In the genomic region with DNA sequence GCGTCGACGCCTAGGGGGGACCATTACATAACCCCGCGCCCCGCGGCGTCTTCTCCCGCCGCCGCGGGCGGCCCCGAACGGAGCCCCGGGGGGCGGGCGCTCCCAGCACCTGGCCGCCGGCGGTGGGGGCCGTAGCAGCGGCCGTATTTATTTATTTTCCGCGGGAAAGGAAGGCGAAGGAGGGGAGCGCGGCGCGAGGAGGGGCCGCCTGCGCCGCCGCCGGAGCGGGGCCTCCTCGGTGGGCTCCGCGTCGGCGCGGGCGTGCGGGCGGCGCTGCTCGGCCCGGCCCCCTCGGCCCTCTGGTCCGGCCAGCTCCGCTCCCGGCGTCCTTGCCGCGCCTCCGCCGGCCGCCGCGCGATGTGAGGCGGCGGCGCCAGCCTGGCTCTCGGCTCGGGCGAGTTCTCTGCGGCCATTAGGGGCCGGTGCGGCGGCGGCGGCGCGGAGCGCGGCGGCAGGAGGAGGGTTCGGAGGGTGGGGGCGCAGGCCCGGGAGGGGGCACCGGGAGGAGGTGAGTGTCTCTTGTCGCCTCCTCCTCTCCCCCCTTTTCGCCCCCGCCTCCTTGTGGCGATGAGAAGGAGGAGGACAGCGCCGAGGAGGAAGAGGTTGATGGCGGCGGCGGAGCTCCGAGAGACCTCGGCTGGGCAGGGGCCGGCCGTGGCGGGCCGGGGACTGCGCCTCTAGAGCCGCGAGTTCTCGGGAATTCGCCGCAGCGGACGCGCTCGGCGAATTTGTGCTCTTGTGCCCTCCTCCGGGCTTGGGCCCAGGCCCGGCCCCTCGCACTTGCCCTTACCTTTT, we compare ENCODE assay signal across 1 cellular context.
A peak's percentile ranks its signal among the peaks of the same experiment; 100 is the strongest.
TF ChIP-seq lines count a peak whose summit lies in the region.

A gene (plus strand): TSS at position 570 of the 795 bp plus-strand sequence. CDS start 413 bp downstream, outside the sequence.

TF ChIP-seq in HepG2, 621 proteins besides CTCF, POLR2A, EP300 and RAD21 (continued from another document and continues in another):
- TF ChIP-seq, protein P1, sequence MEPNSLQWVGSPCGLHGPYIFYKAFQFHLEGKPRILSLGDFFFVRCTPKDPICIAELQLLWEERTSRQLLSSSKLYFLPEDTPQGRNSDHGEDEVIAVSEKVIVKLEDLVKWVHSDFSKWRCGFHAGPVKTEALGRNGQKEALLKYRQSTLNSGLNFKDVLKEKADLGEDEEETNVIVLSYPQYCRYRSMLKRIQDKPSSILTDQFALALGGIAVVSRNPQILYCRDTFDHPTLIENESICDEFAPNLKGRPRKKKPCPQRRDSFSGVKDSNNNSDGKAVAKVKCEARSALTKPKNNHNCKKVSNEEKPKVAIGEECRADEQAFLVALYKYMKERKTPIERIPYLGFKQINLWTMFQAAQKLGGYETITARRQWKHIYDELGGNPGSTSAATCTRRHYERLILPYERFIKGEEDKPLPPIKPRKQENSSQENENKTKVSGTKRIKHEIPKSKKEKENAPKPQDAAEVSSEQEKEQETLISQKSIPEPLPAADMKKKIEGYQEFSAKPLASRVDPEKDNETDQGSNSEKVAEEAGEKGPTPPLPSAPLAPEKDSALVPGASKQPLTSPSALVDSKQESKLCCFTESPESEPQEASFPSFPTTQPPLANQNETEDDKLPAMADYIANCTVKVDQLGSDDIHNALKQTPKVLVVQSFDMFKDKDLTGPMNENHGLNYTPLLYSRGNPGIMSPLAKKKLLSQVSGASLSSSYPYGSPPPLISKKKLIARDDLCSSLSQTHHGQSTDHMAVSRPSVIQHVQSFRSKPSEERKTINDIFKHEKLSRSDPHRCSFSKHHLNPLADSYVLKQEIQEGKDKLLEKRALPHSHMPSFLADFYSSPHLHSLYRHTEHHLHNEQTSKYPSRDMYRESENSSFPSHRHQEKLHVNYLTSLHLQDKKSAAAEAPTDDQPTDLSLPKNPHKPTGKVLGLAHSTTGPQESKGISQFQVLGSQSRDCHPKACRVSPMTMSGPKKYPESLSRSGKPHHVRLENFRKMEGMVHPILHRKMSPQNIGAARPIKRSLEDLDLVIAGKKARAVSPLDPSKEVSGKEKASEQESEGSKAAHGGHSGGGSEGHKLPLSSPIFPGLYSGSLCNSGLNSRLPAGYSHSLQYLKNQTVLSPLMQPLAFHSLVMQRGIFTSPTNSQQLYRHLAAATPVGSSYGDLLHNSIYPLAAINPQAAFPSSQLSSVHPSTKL (CRISPR knock-in tag; IDR thresholded peaks at IDR 0.05), result no peak
- no peak for TF ChIP-seq ZNF670 (CRISPR knock-in tag; IDR thresholded peaks at IDR 0.05; ENCODE audit: borderline replicate concordance)
- no peak for TF ChIP-seq NFIC (IDR thresholded peaks at IDR 0.05; ENCODE audit: low read length)
- TF ChIP-seq, protein P2, sequence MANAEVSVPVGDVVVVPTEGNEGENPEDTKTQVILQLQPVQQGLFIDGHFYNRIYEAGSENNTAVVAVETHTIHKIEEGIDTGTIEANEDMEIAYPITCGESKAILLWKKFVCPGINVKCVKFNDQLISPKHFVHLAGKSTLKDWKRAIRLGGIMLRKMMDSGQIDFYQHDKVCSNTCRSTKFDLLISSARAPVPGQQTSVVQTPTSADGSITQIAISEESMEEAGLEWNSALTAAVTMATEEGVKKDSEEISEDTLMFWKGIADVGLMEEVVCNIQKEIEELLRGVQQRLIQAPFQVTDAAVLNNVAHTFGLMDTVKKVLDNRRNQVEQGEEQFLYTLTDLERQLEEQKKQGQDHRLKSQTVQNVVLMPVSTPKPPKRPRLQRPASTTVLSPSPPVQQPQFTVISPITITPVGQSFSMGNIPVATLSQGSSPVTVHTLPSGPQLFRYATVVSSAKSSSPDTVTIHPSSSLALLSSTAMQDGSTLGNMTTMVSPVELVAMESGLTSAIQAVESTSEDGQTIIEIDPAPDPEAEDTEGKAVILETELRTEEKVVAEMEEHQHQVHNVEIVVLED (CRISPR knock-in tag; IDR thresholded peaks at IDR 0.05; ENCODE audit: borderline replicate concordance), result no peak
- TF ChIP-seq, protein P3, sequence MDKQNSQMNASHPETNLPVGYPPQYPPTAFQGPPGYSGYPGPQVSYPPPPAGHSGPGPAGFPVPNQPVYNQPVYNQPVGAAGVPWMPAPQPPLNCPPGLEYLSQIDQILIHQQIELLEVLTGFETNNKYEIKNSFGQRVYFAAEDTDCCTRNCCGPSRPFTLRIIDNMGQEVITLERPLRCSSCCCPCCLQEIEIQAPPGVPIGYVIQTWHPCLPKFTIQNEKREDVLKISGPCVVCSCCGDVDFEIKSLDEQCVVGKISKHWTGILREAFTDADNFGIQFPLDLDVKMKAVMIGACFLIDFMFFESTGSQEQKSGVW (CRISPR knock-in tag; IDR thresholded peaks at IDR 0.05; ENCODE audit: borderline replicate concordance), result no peak
- no peak for TF ChIP-seq YEATS2 (CRISPR knock-in tag; IDR thresholded peaks at IDR 0.05; ENCODE audit: borderline replicate concordance)
- TF ChIP-seq ZFY (CRISPR knock-in tag; IDR thresholded peaks at IDR 0.05), result peak; percentile 51
- TF ChIP-seq, protein P4, sequence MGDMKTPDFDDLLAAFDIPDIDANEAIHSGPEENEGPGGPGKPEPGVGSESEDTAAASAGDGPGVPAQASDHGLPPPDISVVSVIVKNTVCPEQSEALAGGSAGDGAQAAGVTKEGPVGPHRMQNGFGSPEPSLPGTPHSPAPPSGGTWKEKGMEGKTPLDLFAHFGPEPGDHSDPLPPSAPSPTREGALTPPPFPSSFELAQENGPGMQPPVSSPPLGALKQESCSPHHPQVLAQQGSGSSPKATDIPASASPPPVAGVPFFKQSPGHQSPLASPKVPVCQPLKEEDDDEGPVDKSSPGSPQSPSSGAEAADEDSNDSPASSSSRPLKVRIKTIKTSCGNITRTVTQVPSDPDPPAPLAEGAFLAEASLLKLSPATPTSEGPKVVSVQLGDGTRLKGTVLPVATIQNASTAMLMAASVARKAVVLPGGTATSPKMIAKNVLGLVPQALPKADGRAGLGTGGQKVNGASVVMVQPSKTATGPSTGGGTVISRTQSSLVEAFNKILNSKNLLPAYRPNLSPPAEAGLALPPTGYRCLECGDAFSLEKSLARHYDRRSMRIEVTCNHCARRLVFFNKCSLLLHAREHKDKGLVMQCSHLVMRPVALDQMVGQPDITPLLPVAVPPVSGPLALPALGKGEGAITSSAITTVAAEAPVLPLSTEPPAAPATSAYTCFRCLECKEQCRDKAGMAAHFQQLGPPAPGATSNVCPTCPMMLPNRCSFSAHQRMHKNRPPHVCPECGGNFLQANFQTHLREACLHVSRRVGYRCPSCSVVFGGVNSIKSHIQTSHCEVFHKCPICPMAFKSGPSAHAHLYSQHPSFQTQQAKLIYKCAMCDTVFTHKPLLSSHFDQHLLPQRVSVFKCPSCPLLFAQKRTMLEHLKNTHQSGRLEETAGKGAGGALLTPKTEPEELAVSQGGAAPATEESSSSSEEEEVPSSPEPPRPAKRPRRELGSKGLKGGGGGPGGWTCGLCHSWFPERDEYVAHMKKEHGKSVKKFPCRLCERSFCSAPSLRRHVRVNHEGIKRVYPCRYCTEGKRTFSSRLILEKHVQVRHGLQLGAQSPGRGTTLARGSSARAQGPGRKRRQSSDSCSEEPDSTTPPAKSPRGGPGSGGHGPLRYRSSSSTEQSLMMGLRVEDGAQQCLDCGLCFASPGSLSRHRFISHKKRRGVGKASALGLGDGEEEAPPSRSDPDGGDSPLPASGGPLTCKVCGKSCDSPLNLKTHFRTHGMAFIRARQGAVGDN (CRISPR knock-in tag; IDR thresholded peaks at IDR 0.05), result no peak; the same call in 1 of the 2 replicates
- no peak for TF ChIP-seq ZNF629 (CRISPR knock-in tag; conservative IDR thresholded peaks at IDR 0.05)
- TF ChIP-seq, protein P5, sequence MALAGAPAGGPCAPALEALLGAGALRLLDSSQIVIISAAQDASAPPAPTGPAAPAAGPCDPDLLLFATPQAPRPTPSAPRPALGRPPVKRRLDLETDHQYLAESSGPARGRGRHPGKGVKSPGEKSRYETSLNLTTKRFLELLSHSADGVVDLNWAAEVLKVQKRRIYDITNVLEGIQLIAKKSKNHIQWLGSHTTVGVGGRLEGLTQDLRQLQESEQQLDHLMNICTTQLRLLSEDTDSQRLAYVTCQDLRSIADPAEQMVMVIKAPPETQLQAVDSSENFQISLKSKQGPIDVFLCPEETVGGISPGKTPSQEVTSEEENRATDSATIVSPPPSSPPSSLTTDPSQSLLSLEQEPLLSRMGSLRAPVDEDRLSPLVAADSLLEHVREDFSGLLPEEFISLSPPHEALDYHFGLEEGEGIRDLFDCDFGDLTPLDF (CRISPR knock-in tag; IDR thresholded peaks at IDR 0.05), result no peak
- no peak for TF ChIP-seq MEF2D (CRISPR knock-in tag; IDR thresholded peaks at IDR 0.05)
- TF ChIP-seq MED1 (CRISPR knock-in tag; IDR thresholded peaks at IDR 0.05), result no peak
- TF ChIP-seq SOX13 (IDR thresholded peaks at IDR 0.05), result no peak
- no peak for TF ChIP-seq SOX13 (CRISPR knock-in tag; conservative IDR thresholded peaks at IDR 0.05 in 1 of 2, IDR thresholded peaks at IDR 0.05 in 1 of 2)
- no peak for TF ChIP-seq IKZF4 (CRISPR knock-in tag; IDR thresholded peaks at IDR 0.05; ENCODE audit: borderline replicate concordance, low read depth, not compliant biosample characterization)
- TF ChIP-seq, protein P6, sequence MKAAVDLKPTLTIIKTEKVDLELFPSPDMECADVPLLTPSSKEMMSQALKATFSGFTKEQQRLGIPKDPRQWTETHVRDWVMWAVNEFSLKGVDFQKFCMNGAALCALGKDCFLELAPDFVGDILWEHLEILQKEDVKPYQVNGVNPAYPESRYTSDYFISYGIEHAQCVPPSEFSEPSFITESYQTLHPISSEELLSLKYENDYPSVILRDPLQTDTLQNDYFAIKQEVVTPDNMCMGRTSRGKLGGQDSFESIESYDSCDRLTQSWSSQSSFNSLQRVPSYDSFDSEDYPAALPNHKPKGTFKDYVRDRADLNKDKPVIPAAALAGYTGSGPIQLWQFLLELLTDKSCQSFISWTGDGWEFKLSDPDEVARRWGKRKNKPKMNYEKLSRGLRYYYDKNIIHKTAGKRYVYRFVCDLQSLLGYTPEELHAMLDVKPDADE (CRISPR knock-in tag; IDR thresholded peaks at IDR 0.05), result peak; percentile 37; the same call in 1 of the 2 replicates
- no peak for TF ChIP-seq DMAP1 (CRISPR knock-in tag; IDR thresholded peaks at IDR 0.05)
- TF ChIP-seq SCMH1 (CRISPR knock-in tag; IDR thresholded peaks at IDR 0.05; ENCODE audit: borderline replicate concordance), result no peak
- TF ChIP-seq ZBTB21 (CRISPR knock-in tag; IDR thresholded peaks at IDR 0.05), result no peak
- TF ChIP-seq, protein P7, sequence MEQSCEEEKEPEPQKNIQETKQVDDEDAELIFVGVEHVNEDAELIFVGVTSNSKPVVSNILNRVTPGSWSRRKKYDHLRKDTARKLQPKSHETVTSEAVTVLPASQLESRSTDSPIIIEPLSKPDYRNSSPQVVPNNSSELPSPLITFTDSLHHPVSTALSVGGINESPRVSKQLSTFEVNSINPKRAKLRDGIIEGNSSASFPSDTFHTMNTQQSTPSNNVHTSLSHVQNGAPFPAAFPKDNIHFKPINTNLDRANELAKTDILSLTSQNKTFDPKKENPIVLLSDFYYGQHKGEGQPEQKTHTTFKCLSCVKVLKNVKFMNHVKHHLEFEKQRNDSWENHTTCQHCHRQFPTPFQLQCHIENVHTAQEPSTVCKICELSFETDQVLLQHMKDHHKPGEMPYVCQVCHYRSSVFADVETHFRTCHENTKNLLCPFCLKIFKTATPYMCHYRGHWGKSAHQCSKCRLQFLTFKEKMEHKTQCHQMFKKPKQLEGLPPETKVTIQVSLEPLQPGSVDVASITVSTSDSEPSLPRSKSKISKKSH (CRISPR knock-in tag; IDR thresholded peaks at IDR 0.05; ENCODE audit: borderline replicate concordance), result no peak
- 0 out of 2 replicates have a peak, but pooled peaks have one; percentile 17 for TF ChIP-seq MEIS2 (CRISPR knock-in tag; IDR thresholded peaks at IDR 0.05)
- TF ChIP-seq, protein P8, sequence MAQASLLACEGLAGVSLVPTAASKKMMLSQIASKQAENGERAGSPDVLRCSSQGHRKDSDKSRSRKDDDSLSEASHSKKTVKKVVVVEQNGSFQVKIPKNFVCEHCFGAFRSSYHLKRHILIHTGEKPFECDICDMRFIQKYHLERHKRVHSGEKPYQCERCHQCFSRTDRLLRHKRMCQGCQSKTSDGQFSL (CRISPR knock-in tag; IDR thresholded peaks at IDR 0.05), result no peak
- TF ChIP-seq ZFP82 (CRISPR knock-in tag; IDR thresholded peaks at IDR 0.05; ENCODE audit: borderline replicate concordance), result no peak
- 0 out of 2 replicates have a peak, but pooled peaks have one; percentile 39 for TF ChIP-seq ZNF709 (CRISPR knock-in tag; IDR thresholded peaks at IDR 0.05)
- TF ChIP-seq ZNF768 (CRISPR knock-in tag; IDR thresholded peaks at IDR 0.05), result no peak
- no peak for TF ChIP-seq ATM (IDR thresholded peaks at IDR 0.05; ENCODE audit: borderline replicate concordance)
- no peak for TF ChIP-seq HMG20A (CRISPR knock-in tag; IDR thresholded peaks at IDR 0.05; ENCODE audit: borderline replicate concordance)
- TF ChIP-seq ZNF775 (CRISPR knock-in tag; IDR thresholded peaks at IDR 0.05; ENCODE audit: borderline replicate concordance), result no peak
- TF ChIP-seq ZSCAN29 (CRISPR knock-in tag; conservative IDR thresholded peaks at IDR 0.05), result 0 out of 2 replicates have a peak, but pooled peaks have one; percentile 9
